Comparison of ENCODE assay signal across 24 cellular contexts in the genomic region with DNA sequence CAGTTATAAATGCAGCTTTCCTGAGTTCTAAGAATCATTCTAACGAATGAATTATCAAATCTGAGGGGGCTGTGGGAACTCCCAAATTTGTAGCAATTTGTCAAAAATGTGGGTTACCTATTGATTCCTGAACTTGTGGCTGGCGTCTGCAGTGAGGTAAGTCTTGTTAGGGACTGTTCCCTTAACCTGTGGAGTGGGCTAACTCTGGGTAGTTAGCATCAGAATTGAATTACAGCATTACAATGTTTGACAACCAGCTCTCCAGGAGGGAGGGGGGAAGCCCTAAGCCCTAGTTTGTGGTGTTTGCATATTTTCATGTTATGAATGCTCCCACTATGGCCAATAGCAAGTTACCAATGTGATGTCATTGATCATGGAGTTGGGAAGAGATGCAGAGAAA.
A peak's percentile ranks its signal among the peaks of the same experiment; 100 is the strongest.
DNase-seq lines count a peak whose midpoint lies in the region; ATAC-seq, FAIRE-seq and TF ChIP-seq lines count a peak whose summit lies in the region.
"Had no signal": no experiment of that assay in that cellular context is flagged by ENCODE, and none has a peak within 500 bp of the region (broad histone marks: within the 10 kb centered on the region; RNA-seq: fewer than 3 reads in every experiment).

No MANE protein-coding gene starts in this region.

- POLR2A ChIA-PET in WTC11 (lab: Charles Lee) = no interaction called here

- no peak for TF ChIP-seq CTCF in GM23338 (conservative IDR thresholded peaks at IDR 0.05; ENCODE audit: low read depth in 2 of 2)
- no peak for TF ChIP-seq CTCF in WTC11 (IDR thresholded peaks at IDR 0.05)
- TF ChIP-seq CTCF in MM.1S (IDR thresholded peaks at IDR 0.05; ENCODE audit: low read length) = no peak
- TF ChIP-seq CTCF in pancreas (IDR thresholded peaks at IDR 0.05) = no peak

- WGBS in pancreas, 2 donors = 57 to 68% methylated on average over 2 of the region's 2 CpGs

- intact Hi-C loops in pancreas (cut with DNase I) = no loop called here

- H3K79me2 ChIP-seq in GM23338 (replicated peaks; ENCODE audit: insufficient read depth) = no peaks in the 10 kb centered on the region
- no peaks in the 10 kb centered on the region for H3K79me2 ChIP-seq in MM.1S (ENCODE audit: low read length)

- CTCF ChIA-PET in WTC11 (lab: Charles Lee) = no interaction called here

- H2AFZ ChIP-seq in GM23338 (no peak overlapping the region), MM.1S (ENCODE audit: low read length) (no peak overlapping the region)

- no peak overlapping the region for H3K4me3 ChIP-seq in GM23338
- H3K4me3 ChIP-seq in iPS-20b (ENCODE audit: low read length) = 0 out of 2 replicates have a peak overlapping the region, but pooled peaks have one; percentile 18
- H3K4me3 ChIP-seq in MM.1S (ENCODE audit: low read length) = no peak overlapping the region
- H3K4me3 ChIP-seq in pancreas = no peak overlapping the region
- H3K4me3 ChIP-seq: A549; BLaER1 treated with 17β-estradiol and CSF1 and Interleukin-3, amounts not matched to agents 10 nM and 100 nM had no signal

- H3K9ac ChIP-seq in iPS-20b (ENCODE audit: low read depth, low read length) (no peak overlapping the region), MM.1S (ENCODE audit: low read length) (no peak overlapping the region)
- H3K9ac ChIP-seq: BLaER1 treated with 17β-estradiol and CSF1 and Interleukin-3, amounts not matched to agents 10 nM and 100 nM had no signal

- H3K27ac ChIP-seq in GM23338 (ENCODE audit: low read depth) = no peak overlapping the region
- no peak overlapping the region for H3K27ac ChIP-seq in iPS-20b (ENCODE audit: low read length)
- H3K27ac ChIP-seq in MM.1S (ENCODE audit: low read length) = no peak overlapping the region
- no peak overlapping the region for H3K27ac ChIP-seq in pancreas
- H3K27ac ChIP-seq: A549; BLaER1 treated with 17β-estradiol and CSF1 and Interleukin-3, amounts not matched to agents 10 nM and 100 nM had no signal

- peak overlapping the region; percentile 48 for H3K4me2 ChIP-seq in GM23338
- H3K4me2 ChIP-seq in MM.1S (ENCODE audit: low read depth, low read length) = no peak overlapping the region
- H3K4me2 ChIP-seq: A549; BLaER1 treated with 17β-estradiol and CSF1 and Interleukin-3, amounts not matched to agents 10 nM and 100 nM had no signal

- H3K27me3 Mint-ChIP-seq in GM23338 (ENCODE audit: insufficient read depth, low read depth, poor library complexity) (no peaks in the 10 kb centered on the region), WTC11 (ENCODE audit: low read depth) (no peaks in the 10 kb centered on the region)
- H3K27me3 Mint-ChIP-seq: CD4-positive, alpha-beta T cell had no signal

- peaks cover 29% of the 10 kb centered on the region for H3K4me1 Mint-ChIP-seq in GM23338
- peaks cover 26% of the 10 kb centered on the region for H3K4me1 Mint-ChIP-seq in WTC11

- FAIRE-seq in pancreas (lab: Jason Lieb, UNC) = no peak
- FAIRE-seq: A549, GM12891, GM18507, H1 had no signal

- H3K9me3 ChIP-seq in iPS-20b (ENCODE audit: insufficient read depth, low read depth, low read length) (no peaks in the 10 kb centered on the region), MM.1S (replicated peaks; ENCODE audit: insufficient read depth, low read length) (no peaks in the 10 kb centered on the region), pancreas (no peaks in the 10 kb centered on the region)
- H3K9me3 ChIP-seq: A549, BE2C had no signal

- H3K9me2 ChIP-seq in GM23338 (ENCODE audit: insufficient read depth) = no peaks in the 10 kb centered on the region
- H3K9me2 ChIP-seq in MM.1S (replicated peaks; ENCODE audit: insufficient read depth, low read length) = no peaks in the 10 kb centered on the region

- ATAC-seq in GM23338 (peak; percentile 71), WTC11 (peak; percentile 66), GM18907 (IDR thresholded peaks at IDR 0.05; ENCODE audit: unreplicated experiment) (no peak), pancreas (no peak)
- ATAC-seq: A549, HCT116 had no signal

- H3K9me3 Mint-ChIP-seq in GM23338 (no peaks in the 10 kb centered on the region), WTC11 (peaks cover 3% of the 10 kb centered on the region; the same call in 1 of the 2 replicates)
- H3K9me3 Mint-ChIP-seq: CD4-positive, alpha-beta T cell; H9 had no signal

- no peaks in the 10 kb centered on the region for H3F3A ChIP-seq in GM23338 (replicated peaks; ENCODE audit: low read depth)
- H3F3A ChIP-seq in MM.1S (ENCODE audit: insufficient read depth, low read length) = no peaks in the 10 kb centered on the region

- no peak for DNase-seq in GM23338 (ENCODE audit: low spot score)
- DNase-seq in WTC11 (ENCODE audit: low spot score) = no peak
- DNase-seq in MM.1S = no peak
- DNase-seq in pancreas = no peak
- DNase-seq: 8988T; ACHN; AML-193; BE2C; Calu3; CD4-positive, alpha-beta T cell; COR-L47; DMS53; DMS79 treated with DMSO at 0.1 percent for 48 hours; GF-D8; H9 had no signal

- no peaks in the 10 kb centered on the region for H3K36me3 ChIP-seq in GM23338 (ENCODE audit: insufficient read depth)
- H3K36me3 ChIP-seq in iPS-20b (ENCODE audit: insufficient read depth, low read depth, low read length) = no peaks in the 10 kb centered on the region
- no peaks in the 10 kb centered on the region for H3K36me3 ChIP-seq in MM.1S (replicated peaks; ENCODE audit: insufficient read depth, low read length)
- no peaks in the 10 kb centered on the region for H3K36me3 ChIP-seq in pancreas
- H3K36me3 ChIP-seq: BE2C; BLaER1 treated with 17β-estradiol and CSF1 and Interleukin-3, amounts not matched to agents 10 nM and 100 nM had no signal

- H4K20me1 ChIP-seq in GM23338 (replicated peaks; ENCODE audit: insufficient read depth) = no peaks in the 10 kb centered on the region
- H4K20me1 ChIP-seq in MM.1S (ENCODE audit: insufficient read depth, low read length) = no peaks in the 10 kb centered on the region
- H4K20me1 ChIP-seq: BLaER1 treated with 17β-estradiol and CSF1 and Interleukin-3, amounts not matched to agents 10 nM and 100 nM had no signal

- H3K27ac Mint-ChIP-seq in GM23338 = no peak overlapping the region
- H3K27ac Mint-ChIP-seq in WTC11 = no peak overlapping the region
- H3K27ac Mint-ChIP-seq: CD14-positive monocyte, H9 had no signal

- H3K4me3 Mint-ChIP-seq in GM23338 (0 out of 3 replicates have a peak overlapping the region, but pooled peaks have one; percentile 25), WTC11 (no peak overlapping the region)
- H3K4me3 Mint-ChIP-seq: CD14-positive monocyte; CD4-positive, alpha-beta T cell had no signal

- no peaks in the 10 kb centered on the region for H3K36me3 Mint-ChIP-seq in GM23338 (ENCODE audit: low read depth)
- no peaks in the 10 kb centered on the region for H3K36me3 Mint-ChIP-seq in WTC11
- H3K36me3 Mint-ChIP-seq: CD14-positive monocyte had no signal

- no peaks in the 10 kb centered on the region for H3K27me3 ChIP-seq in GM23338 (ENCODE audit: insufficient read depth)
- no peaks in the 10 kb centered on the region for H3K27me3 ChIP-seq in iPS-20b (ENCODE audit: insufficient read depth, low read length)
- no peaks in the 10 kb centered on the region for H3K27me3 ChIP-seq in MM.1S (replicated peaks; ENCODE audit: insufficient read depth, low read length)
- no peaks in the 10 kb centered on the region for H3K27me3 ChIP-seq in pancreas
- H3K27me3 ChIP-seq: BE2C; BLaER1 treated with 17β-estradiol and CSF1 and Interleukin-3, amounts not matched to agents 10 nM and 100 nM had no signal

- peaks cover 18% of the 10 kb centered on the region for H3K4me1 ChIP-seq in GM23338 (ENCODE audit: insufficient read depth)
- H3K4me1 ChIP-seq in iPS-20b (ENCODE audit: insufficient read depth, low read length) = peaks cover 23% of the 10 kb centered on the region; the same call in 1 of the 2 replicates
- H3K4me1 ChIP-seq in MM.1S (ENCODE audit: low read length) = no peaks in the 10 kb centered on the region
- no peaks in the 10 kb centered on the region for H3K4me1 ChIP-seq in pancreas
- H3K4me1 ChIP-seq: A549, BE2C had no signal

TF ChIP-seq in GM23338, 12 proteins besides CTCF, POLR2A, EP300 and RAD21 (continues in another document):
- TF ChIP-seq, protein P1, sequence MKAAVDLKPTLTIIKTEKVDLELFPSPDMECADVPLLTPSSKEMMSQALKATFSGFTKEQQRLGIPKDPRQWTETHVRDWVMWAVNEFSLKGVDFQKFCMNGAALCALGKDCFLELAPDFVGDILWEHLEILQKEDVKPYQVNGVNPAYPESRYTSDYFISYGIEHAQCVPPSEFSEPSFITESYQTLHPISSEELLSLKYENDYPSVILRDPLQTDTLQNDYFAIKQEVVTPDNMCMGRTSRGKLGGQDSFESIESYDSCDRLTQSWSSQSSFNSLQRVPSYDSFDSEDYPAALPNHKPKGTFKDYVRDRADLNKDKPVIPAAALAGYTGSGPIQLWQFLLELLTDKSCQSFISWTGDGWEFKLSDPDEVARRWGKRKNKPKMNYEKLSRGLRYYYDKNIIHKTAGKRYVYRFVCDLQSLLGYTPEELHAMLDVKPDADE (IDR thresholded peaks at IDR 0.05) = no peak
- TF ChIP-seq EZH2 (IDR thresholded peaks at IDR 0.05; ENCODE audit: low read depth, unreplicated experiment) = no peak
- no peak for TF ChIP-seq ZNF331 (CRISPR knock-in tag; IDR thresholded peaks at IDR 0.05; ENCODE audit: low read depth)
- TF ChIP-seq CREB1 (CRISPR knock-in tag; IDR thresholded peaks at IDR 0.05; ENCODE audit: low read depth) = no peak

TF ChIP-seq in WTC11, 78 proteins besides CTCF, POLR2A, EP300 and RAD21:
- TF ChIP-seq CBFB (CRISPR knock-in tag; IDR thresholded peaks at IDR 0.05; ENCODE audit: low read depth) = no peak
- no peak for TF ChIP-seq JAZF1 (CRISPR knock-in tag; IDR thresholded peaks at IDR 0.05)

Comparison
In these comparisons a context has a peak if more than half of its experiments do, and no peak if none do; other contexts are left out.
1. ATAC-seq: peak in GM23338 (single experiment) and WTC11 (single experiment); none in GM18907 (single experiment) and pancreas (0 of 4).